18 cellular contexts compared by ENCODE assay signal in the genomic region with DNA sequence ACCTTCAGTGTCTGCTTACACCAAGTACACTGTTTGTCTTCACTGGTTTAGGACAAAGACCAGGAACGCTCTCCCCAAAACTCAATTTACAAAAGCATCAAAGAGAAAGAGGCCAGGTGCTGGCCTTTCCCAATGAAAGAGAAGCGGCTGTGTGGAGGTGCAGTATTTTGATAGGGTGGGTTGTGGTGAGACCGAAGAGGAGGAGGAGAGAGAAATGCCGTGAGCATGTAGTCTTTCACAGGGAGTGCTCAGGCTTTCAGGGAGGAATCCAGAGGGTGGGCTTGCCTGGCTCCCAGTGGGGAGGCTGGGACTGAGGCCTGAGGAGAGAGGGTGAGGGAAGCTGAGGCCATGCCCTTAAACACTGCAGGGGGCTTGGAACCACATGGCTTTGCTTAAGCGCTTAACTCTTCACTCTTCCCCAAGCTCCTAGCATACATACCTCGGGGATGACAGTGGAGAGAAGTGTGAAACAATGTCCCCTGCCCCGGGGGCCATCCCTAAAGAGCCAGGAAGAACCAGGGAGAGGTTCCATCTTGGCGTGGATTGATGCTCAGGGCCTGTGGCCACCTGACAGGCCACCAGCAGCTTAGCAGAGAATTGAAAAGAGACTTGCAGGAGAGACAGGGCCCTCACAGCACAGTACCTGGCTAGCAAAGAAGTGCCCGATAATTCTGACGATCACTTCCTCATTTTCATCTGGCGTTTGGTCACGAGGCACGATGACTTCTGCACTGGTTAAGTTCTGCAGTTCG.
DNase-seq lines count a peak whose midpoint lies in the region; ATAC-seq and TF ChIP-seq lines count a peak whose summit lies in the region.
"Had no signal": no experiment of that assay in that cellular context is flagged by ENCODE, and none has a peak within 500 bp of the region (broad histone marks: within the 10 kb centered on the region; RNA-seq: fewer than 3 reads in every experiment).

No MANE protein-coding gene starts in this region.

- H3K4me1 Mint-ChIP-seq in immature natural killer cell: no peaks in the 10 kb centered on the region

- H3K27me3 Mint-ChIP-seq in immature natural killer cell (ENCODE audit: low read depth in 3 of 3): peaks cover 0 to 9% (median 2%) of the 10 kb centered on the region in 3 donors

- peaks cover 3% of the 10 kb centered on the region; the same call in 1 of the 2 replicates for H3K4me1 ChIP-seq in DOHH2 (ENCODE audit: control insufficient read depth, low read length)
- peaks cover 0 to 22% (median 19%) of the 10 kb centered on the region in 4 donors for H3K4me1 ChIP-seq in esophagus muscularis mucosa
- no peaks in the 10 kb centered on the region for H3K4me1 ChIP-seq in effector memory CD4-positive, alpha-beta T cell (ENCODE audit: control insufficient read depth, insufficient read depth, low read length, poor library complexity, severe bottlenecking)
- H3K4me1 ChIP-seq: lower lobe of right lung, psoas muscle had no signal

- no peak for TF ChIP-seq EP300 in esophagus muscularis mucosa (IDR thresholded peaks at IDR 0.05)

- peak; percentile 76 for DNase-seq in NCI-H2107 (lab: John Stamatoyannopoulos, UW)
- DNase-seq in esophagus muscularis mucosa (ENCODE audit: extremely low spot score): no peak
- no peak for DNase-seq in activated CD4-positive, alpha-beta T cell treated with anti-CD3 and anti-CD28 coated beads, Interleukin-2, amount 50 U/mL, for 48 hours
- no peak for DNase-seq in effector memory CD4-positive, alpha-beta T cell
- no peak for DNase-seq in nucleus accumbens (lab: John Stamatoyannopoulos, UW)
- no peak for DNase-seq in immature natural killer cell
- DNase-seq: activated CD4-positive, CD25-positive, alpha-beta regulatory T cell; AML-193; EL; HCEC 1CT; head of caudate nucleus; lower lobe of right lung; NCI-H446 treated with DMSO at 0.1 percent for 48 hours; psoas muscle; stimulated activated CD4-positive, alpha-beta T cell treated with anti-CD3 and anti-CD28 coated beads, Interleukin-4, amount 100 ng/mL, for 4 hours had no signal

- H3K4me3 ChIP-seq in DOHH2 (ENCODE audit: low read length) (no peak overlapping the region), esophagus muscularis mucosa (no peak overlapping the region)
- no peak overlapping the region for H3K4me3 ChIP-seq in effector memory CD4-positive, alpha-beta T cell (ENCODE audit: insufficient read depth, low read depth, low read length, poor library complexity, severe bottlenecking)
- H3K4me3 ChIP-seq: lower lobe of right lung, psoas muscle had no signal

- no peaks in the 10 kb centered on the region for H3K36me3 Mint-ChIP-seq in immature natural killer cell

- no peak overlapping the region for H3K4me3 Mint-ChIP-seq in immature natural killer cell

- no peak for TF ChIP-seq POLR2A in esophagus muscularis mucosa (IDR thresholded peaks at IDR 0.05; ENCODE audit: low read depth)

- 67% methylated on average over 14 of the region's 14 CpGs for WGBS in esophagus muscularis mucosa

- H3K9me3 ChIP-seq in DOHH2 (ENCODE audit: control insufficient read depth, insufficient read depth, low read length) (no peaks in the 10 kb centered on the region), esophagus muscularis mucosa (no peaks in the 10 kb centered on the region)
- H3K9me3 ChIP-seq in effector memory CD4-positive, alpha-beta T cell (ENCODE audit: control insufficient read depth, low read length): no peaks in the 10 kb centered on the region
- H3K9me3 ChIP-seq: lower lobe of right lung, psoas muscle had no signal

- H3K79me2 ChIP-seq in DOHH2 (ENCODE audit: control insufficient read depth, low read length): no peaks in the 10 kb centered on the region

- H3K9me3 Mint-ChIP-seq in immature natural killer cell: no peaks in the 10 kb centered on the region

- H3K27me3 ChIP-seq in DOHH2 (ENCODE audit: control insufficient read depth, low read length): peaks cover 6% of the 10 kb centered on the region; the same call in 1 of the 2 replicates
- no peaks in the 10 kb centered on the region for H3K27me3 ChIP-seq in esophagus muscularis mucosa
- peaks cover 5% of the 10 kb centered on the region for H3K27me3 ChIP-seq in effector memory CD4-positive, alpha-beta T cell (replicated peaks; ENCODE audit: control insufficient read depth, insufficient read depth, low read length, poor library complexity, severe bottlenecking)

- no peaks in the 10 kb centered on the region for H3F3A ChIP-seq in DOHH2 (ENCODE audit: control insufficient read depth, insufficient read depth)

- peak; percentile 64 for ATAC-seq in GM19023 (IDR thresholded peaks at IDR 0.05; ENCODE audit: unreplicated experiment)
- ATAC-seq: lower lobe of right lung, psoas muscle, Right ventricle myocardium inferior had no signal

- intact Hi-C loops in esophagus muscularis mucosa (cut with DNase I): no loop called here

- no peaks in the 10 kb centered on the region for H4K20me1 ChIP-seq in DOHH2 (ENCODE audit: control insufficient read depth, insufficient read depth, low read depth, low read length)

- H3K4me2 ChIP-seq in DOHH2 (ENCODE audit: low read length): peak overlapping the region; percentile 17; the same call in 1 of the 2 replicates

- H3K36me3 ChIP-seq in DOHH2 (ENCODE audit: control insufficient read depth, low read length) (no peaks in the 10 kb centered on the region), esophagus muscularis mucosa (peaks cover 0 to 4% (median 1%) of the 10 kb centered on the region in 4 donors)
- H3K36me3 ChIP-seq in effector memory CD4-positive, alpha-beta T cell (ENCODE audit: control insufficient read depth, insufficient read depth, low read length): no peaks in the 10 kb centered on the region

- no peaks in the 10 kb centered on the region for H3K9me2 ChIP-seq in DOHH2 (replicated peaks; ENCODE audit: control insufficient read depth, low read length)

- TF ChIP-seq CTCF in DOHH2 (IDR thresholded peaks at IDR 0.05; ENCODE audit: low read depth, low read length, poor library complexity, severe bottlenecking): no peak
- TF ChIP-seq CTCF in esophagus muscularis mucosa (IDR thresholded peaks at IDR 0.05): no peak

- H3K27ac ChIP-seq in DOHH2 (ENCODE audit: low read depth, low read length): no peak overlapping the region
- peak overlapping the region in 3 of 4 donors; percentile 24 to 40 (median 35) for H3K27ac ChIP-seq in esophagus muscularis mucosa (replicated peaks in 1 of 4)
- H3K27ac ChIP-seq in effector memory CD4-positive, alpha-beta T cell (ENCODE audit: insufficient read depth, low read length, poor library complexity, severe bottlenecking): no peak overlapping the region
- H3K27ac ChIP-seq: lower lobe of right lung, psoas muscle had no signal

- H3K27ac Mint-ChIP-seq in immature natural killer cell: no peak overlapping the region

Comparison
In these comparisons a context has a peak if more than half of its experiments do, and no peak if none do; other contexts are left out.
1. H3K27ac ChIP-seq: peak in esophagus muscularis mucosa (3 of 4); none in DOHH2 (single experiment) and effector memory CD4-positive, alpha-beta T cell (single experiment).